ENCODE assay signal across 29 cellular contexts in the genomic region with DNA sequence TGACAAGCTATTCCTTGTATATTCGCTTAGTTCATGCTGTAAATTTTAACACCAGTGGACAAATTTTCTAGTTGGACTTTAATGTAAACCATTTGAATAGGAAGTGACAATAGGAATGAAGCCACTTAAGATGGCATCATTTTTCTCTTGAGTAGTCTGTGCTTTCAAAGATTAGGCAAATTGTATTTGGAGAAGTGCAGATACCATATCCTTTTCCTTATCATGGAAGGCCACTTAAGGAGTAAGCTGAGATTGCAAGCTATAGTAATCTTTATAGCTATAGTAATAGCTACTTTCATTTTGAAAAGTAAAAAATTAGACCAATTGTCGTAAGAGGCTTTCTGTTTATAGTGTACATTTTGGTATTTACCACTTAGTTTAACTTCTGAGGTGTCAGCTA. TPM values are rescaled to one million over a fixed set of nuclear protein-coding genes. Genes with fewer than 3 reads are reported as not detected.
A peak's percentile ranks its signal among the peaks of the same experiment; 100 is the strongest.
DNase-seq lines count a peak whose midpoint lies in the region; ATAC-seq, FAIRE-seq and TF ChIP-seq lines count a peak whose summit lies in the region.
"Had no signal": no experiment of that assay in that cellular context is flagged by ENCODE, and none has a peak within 500 bp of the region (broad histone marks: within the 10 kb centered on the region; RNA-seq: fewer than 3 reads in every experiment).

No MANE protein-coding gene starts in this region.

- peak overlapping the region; percentile 55 for H3K4me2 ChIP-seq in Loucy (ENCODE audit: low read depth, low read length, poor library complexity, severe bottlenecking)
- H3K4me2 ChIP-seq in K562 (ENCODE audit: insufficient read depth, low read length), result no peak overlapping the region
- H3K4me2 ChIP-seq: A549 had no signal

- WGBS in K562 (ENCODE audit: insufficient coverage, low coverage, missing lambda C conversion rate), result 62% methylated on average over 2 of the region's 2 CpGs

- H3K4me1 ChIP-seq in Loucy (ENCODE audit: insufficient read depth, low read length, poor library complexity, severe bottlenecking), result peaks cover 50% of the 10 kb centered on the region
- H3K4me1 ChIP-seq in K562 (replicated peaks in 1 of 2; ENCODE audit: control insufficient read depth in 2 of 2, insufficient read depth in 2 of 2, low read length in 2 of 2), result peaks cover 4 to 5% of the 10 kb centered on the region in 2 experiments; a peak in 4 of 5 replicates

- no peaks in the 10 kb centered on the region for H3K9me2 ChIP-seq in Loucy (replicated peaks; ENCODE audit: low read depth, low read length)

- H3F3A ChIP-seq in Loucy (ENCODE audit: low read depth), result no peaks in the 10 kb centered on the region

- no peak for ATAC-seq in activated T-cell treated with anti-CD3 and anti-CD28 coated beads, Interleukin-2, amount 50 U/mL, for 72 hours (replicated peaks in 1 of 2)
- no peak for ATAC-seq in K562
- ATAC-seq in natural killer cell treated with Interleukin-12 subunit alpha and Interleukin-12 subunit beta and Interleukin-15 and Interleukin-18, amount 100 ng/mL, for 72 hours, result no peak
- ATAC-seq: A549; activated CD4-positive, CD25-positive, alpha-beta regulatory T cell treated with anti-CD3 and anti-CD28 coated beads, Interleukin-2, amount 50 U/mL, for 24 hours; naive thymus-derived CD8-positive, alpha-beta T cell had no signal

- H3K4me3 Mint-ChIP-seq in activated T-cell treated with anti-CD3 and anti-CD28 coated beads, Interleukin-2, amount 50 U/mL, for 24 hours, result no peak overlapping the region
- H3K4me3 Mint-ChIP-seq in activated T-cell treated with anti-CD3 and anti-CD28 coated beads, Interleukin-2, amount 50 U/mL, for 72 hours, result no peak overlapping the region
- peak overlapping the region; percentile 32 for H3K4me3 Mint-ChIP-seq in natural killer cell treated with Interleukin-12 subunit alpha and Interleukin-12 subunit beta and Interleukin-15 and Interleukin-18, amount 100 ng/mL, for 72 hours
- H3K4me3 Mint-ChIP-seq: activated CD4-positive, alpha-beta memory T cell treated with anti-CD3 and anti-CD28 coated beads, Interleukin-2, amount 10 ng/mL, durations not matched to agents 7 days and 5 days; H9 had no signal

- FAIRE-seq in K562 (lab: Jason Lieb, UNC), result peak; percentile 15
- FAIRE-seq: A549 had no signal

- peaks cover 82% of the 10 kb centered on the region for H3K36me3 Mint-ChIP-seq in activated T-cell treated with anti-CD3 and anti-CD28 coated beads, Interleukin-2, amount 50 U/mL, for 24 hours (ENCODE audit: low read depth)
- H3K36me3 Mint-ChIP-seq in activated T-cell treated with anti-CD3 and anti-CD28 coated beads, Interleukin-2, amount 50 U/mL, for 72 hours (ENCODE audit: insufficient read depth in 2 of 2), result peaks cover 0 to 14% of the 10 kb centered on the region in 2 donors
- peaks cover 13% of the 10 kb centered on the region for H3K36me3 Mint-ChIP-seq in natural killer cell treated with Interleukin-12 subunit alpha and Interleukin-12 subunit beta and Interleukin-15 and Interleukin-18, amount 100 ng/mL, for 72 hours

- BruUV-seq in K562 (replicated peaks; lab: Mats Ljungman, UMichigan), result no TSS peak

- no peak overlapping the region for H3K9ac ChIP-seq in Loucy (ENCODE audit: low read depth, low read length, poor library complexity, severe bottlenecking)
- H3K9ac ChIP-seq in K562 (ENCODE audit: insufficient read depth in 1 of 2, low read depth in 2 of 2, low read length in 2 of 2), result no peak overlapping the region

- DNase-seq in activated T-cell treated with anti-CD3 and anti-CD28 coated beads, Interleukin-2, amount 50 U/mL, for 24 hours, result no peak
- DNase-seq in activated T-cell treated with anti-CD3 and anti-CD28 coated beads, Interleukin-2, amount 50 U/mL, for 72 hours, result no peak
- DNase-seq in K562 (ENCODE audit: extremely low read depth in 1 of 4, low spot score in 3 of 4), result no peak
- no peak for DNase-seq in natural killer cell treated with Interleukin-12 subunit alpha and Interleukin-12 subunit beta and Interleukin-15 and Interleukin-18, amount 100 ng/mL, for 72 hours (ENCODE audit: low spot score)
- no peak for DNase-seq in G401 (ENCODE audit: low spot score)
- no peak for DNase-seq in medulla oblongata (ENCODE audit: extremely low spot score)
- no peak for DNase-seq in middle frontal gyrus (ENCODE audit: extremely low spot score, low spot score)
- DNase-seq: activated CD4-positive, alpha-beta memory T cell treated with anti-CD3 and anti-CD28 coated beads, Interleukin-2, amount 10 ng/mL, durations not matched to agents 7 days and 5 days; activated effector memory CD4-positive, alpha-beta T cell treated with Interleukin-2 at 50 U/mL for 16 hours; activated T-cell treated with anti-CD3 and anti-CD28 coated beads for 4 hours; AML-193; caudate nucleus; cortex of kidney; effector memory CD4-positive, alpha-beta T cell; H9; islet precursor cell; Karpas-422; left ventricle myocardium inferior; midbrain; naive thymus-derived CD8-positive, alpha-beta T cell; NCI-H1436 treated with DMSO at 0.1 percent for 48 hours; NCI-H446 treated with DMSO at 0.1 percent for 48 hours; NCI-H774; stimulated activated CD4-positive, alpha-beta T cell treated with anti-CD3 and anti-CD28 coated beads, Interleukin-4, amount 100 ng/mL, for 24 hours; T-helper 1 cell had no signal

- no peak for TF ChIP-seq CTCF in Loucy (conservative IDR thresholded peaks at IDR 0.05; ENCODE audit: low read length)
- no peak for TF ChIP-seq CTCF in K562 (IDR thresholded peaks at IDR 0.05 in 2 of 3, conservative IDR thresholded peaks at IDR 0.05 in 1 of 3; ENCODE audit: insufficient read depth in 2 of 3, low read depth in 1 of 3, low read length in 3 of 3)

- no peak for TF ChIP-seq POLR2A in K562 (conservative IDR thresholded peaks at IDR 0.05)

- H3K9me3 Mint-ChIP-seq in activated T-cell treated with anti-CD3 and anti-CD28 coated beads, Interleukin-2, amount 50 U/mL, for 24 hours, result no peaks in the 10 kb centered on the region
- H3K9me3 Mint-ChIP-seq in activated T-cell treated with anti-CD3 and anti-CD28 coated beads, Interleukin-2, amount 50 U/mL, for 72 hours, result no peaks in the 10 kb centered on the region
- H3K9me3 Mint-ChIP-seq in natural killer cell treated with Interleukin-12 subunit alpha and Interleukin-12 subunit beta and Interleukin-15 and Interleukin-18, amount 100 ng/mL, for 72 hours, result no peaks in the 10 kb centered on the region
- H3K9me3 Mint-ChIP-seq: activated CD4-positive, alpha-beta memory T cell treated with anti-CD3 and anti-CD28 coated beads, Interleukin-2, amount 10 ng/mL, durations not matched to agents 7 days and 5 days; H9; naive thymus-derived CD8-positive, alpha-beta T cell had no signal

- H3K4me1 Mint-ChIP-seq in activated T-cell treated with anti-CD3 and anti-CD28 coated beads, Interleukin-2, amount 50 U/mL, for 24 hours (ENCODE audit: low read depth), result peaks cover 71% of the 10 kb centered on the region
- peaks cover 65% of the 10 kb centered on the region for H3K4me1 Mint-ChIP-seq in activated T-cell treated with anti-CD3 and anti-CD28 coated beads, Interleukin-2, amount 50 U/mL, for 72 hours (ENCODE audit: low read depth)
- peaks cover 43 to 51% of the 10 kb centered on the region in 2 donors for H3K4me1 Mint-ChIP-seq in natural killer cell treated with Interleukin-12 subunit alpha and Interleukin-12 subunit beta and Interleukin-15 and Interleukin-18, amount 100 ng/mL, for 72 hours (ENCODE audit: low read depth in 2 of 2)

- H3K27me3 Mint-ChIP-seq in activated T-cell treated with anti-CD3 and anti-CD28 coated beads, Interleukin-2, amount 50 U/mL, for 24 hours, result no peaks in the 10 kb centered on the region
- H3K27me3 Mint-ChIP-seq in activated T-cell treated with anti-CD3 and anti-CD28 coated beads, Interleukin-2, amount 50 U/mL, for 72 hours (ENCODE audit: low read depth), result no peaks in the 10 kb centered on the region
- H3K27me3 Mint-ChIP-seq in natural killer cell treated with Interleukin-12 subunit alpha and Interleukin-12 subunit beta and Interleukin-15 and Interleukin-18, amount 100 ng/mL, for 72 hours, result no peaks in the 10 kb centered on the region
- H3K27me3 Mint-ChIP-seq: activated CD4-positive, alpha-beta memory T cell treated with anti-CD3 and anti-CD28 coated beads, Interleukin-2, amount 10 ng/mL, durations not matched to agents 7 days and 5 days; naive thymus-derived CD8-positive, alpha-beta T cell had no signal

- H3K9me3 ChIP-seq in Loucy (ENCODE audit: insufficient read depth, low read depth, low read length) (no peaks in the 10 kb centered on the region), K562 (replicated peaks; ENCODE audit: control insufficient read depth, insufficient read depth, low read depth, low read length) (no peaks in the 10 kb centered on the region)
- H3K9me3 ChIP-seq: A549, left ventricle myocardium inferior, tibial nerve had no signal

- H2AFZ ChIP-seq in Loucy (ENCODE audit: low read length) (no peak overlapping the region), K562 (ENCODE audit: low read depth, low read length) (no peak overlapping the region)

- H3K36me3 ChIP-seq in Loucy (ENCODE audit: insufficient read depth, low read length) (peaks cover 70% of the 10 kb centered on the region), K562 (ENCODE audit: control insufficient read depth, insufficient read depth, low read length) (peaks cover 82% of the 10 kb centered on the region)

- intact Hi-C loops in K562 (cut with micrococcal nuclease), result no loop called here

- H3K9me1 ChIP-seq in K562 (ENCODE audit: control insufficient read depth, insufficient read depth, low read length), result no peaks in the 10 kb centered on the region

- H3K27ac Mint-ChIP-seq in activated T-cell treated with anti-CD3 and anti-CD28 coated beads, Interleukin-2, amount 50 U/mL, for 24 hours, result peak overlapping the region; percentile 22
- no peak overlapping the region for H3K27ac Mint-ChIP-seq in activated T-cell treated with anti-CD3 and anti-CD28 coated beads, Interleukin-2, amount 50 U/mL, for 72 hours
- H3K27ac Mint-ChIP-seq in natural killer cell treated with Interleukin-12 subunit alpha and Interleukin-12 subunit beta and Interleukin-15 and Interleukin-18, amount 100 ng/mL, for 72 hours, result peak overlapping the region; percentile 28 to 36
- H3K27ac Mint-ChIP-seq: activated CD4-positive, alpha-beta memory T cell treated with anti-CD3 and anti-CD28 coated beads, Interleukin-2, amount 10 ng/mL, durations not matched to agents 7 days and 5 days; H9 had no signal

- no peak for TF ChIP-seq RAD21 in K562 (CRISPR knock-in tag; conservative IDR thresholded peaks at IDR 0.05 in 1 of 2, IDR thresholded peaks at IDR 0.05 in 1 of 2)

- H3K79me2 ChIP-seq in Loucy (ENCODE audit: insufficient read depth, low read length), result peaks cover 100% of the 10 kb centered on the region
- peaks cover 99% of the 10 kb centered on the region for H3K79me2 ChIP-seq in K562 (ENCODE audit: control insufficient read depth, insufficient read depth, low read length)

- in situ Hi-C loops in K562 (cut with MboI) (no loop called here), G401 (cut with HindIII; ENCODE audit: low sequenced_read_pairs) (no loop called here)

- H3K4me3 ChIP-seq in Loucy (ENCODE audit: low read length, poor library complexity, severe bottlenecking) (peak overlapping the region; percentile 37), K562 (no peak overlapping the region)
- H3K4me3 ChIP-seq: A549, left ventricle myocardium inferior, tibial nerve had no signal

- no peak overlapping the region for H3K27ac ChIP-seq in K562 (ENCODE audit: extremely low read depth, low read depth, low read length)
- H3K27ac ChIP-seq: A549, left ventricle myocardium inferior, tibial nerve had no signal

- peaks cover 96% of the 10 kb centered on the region for H4K20me1 ChIP-seq in Loucy (ENCODE audit: insufficient read depth, low read length, poor library complexity, severe bottlenecking)
- peaks cover 40% of the 10 kb centered on the region for H4K20me1 ChIP-seq in K562 (replicated peaks; ENCODE audit: control insufficient read depth, insufficient read depth, low read length)

- H3K27me3 ChIP-seq in Loucy (ENCODE audit: insufficient read depth, low read length, poor library complexity, severe bottlenecking) (no peaks in the 10 kb centered on the region), K562 (ENCODE audit: control insufficient read depth in 2 of 2, insufficient read depth in 2 of 2, low read length in 2 of 2) (no peaks in the 10 kb centered on the region)
- H3K27me3 ChIP-seq: tibial nerve had no signal

- CTCF ChIA-PET in K562 (lab: Yijun Ruan, JAX; ENCODE audit: low intra/inter-chr PET ratio), result no interaction called here

- no peak for TF ChIP-seq EP300 in K562 (IDR thresholded peaks at IDR 0.05; ENCODE audit: low read length)

- POLR2A ChIA-PET in K562 (lab: Yijun Ruan, JAX), result interaction anchor here (0.5 to 6.5 kb wide), 6 partner anchors 8 to 21 kb away, joined by 3 to 41 read pairs (median 9); partner anchors contain the start of gene CAPRIN1

RNA-seq across cellular contexts. Expression of gene CAPRIN1, which starts 12.8 kb away (rescaled TPM):
- total RNA-seq in activated T-cell treated with anti-CD3 and anti-CD28 coated beads, Interleukin-2, amount 50 U/mL, for 72 hours, result 100 to 1,000 TPM; 170 to 190 TPM
- 130 and 461 TPM in 2 replicates for total RNA-seq in K562 (2011; cell fraction: chromatin; rRNA removed; ENCODE audit: low replicate concordance)
- total RNA-seq in K562 (2011; cell fraction: nucleolus; rRNA removed), result 84.2 and 92.2 TPM in 2 replicates
- 188 and 293 TPM in 2 replicates for total RNA-seq in K562 (2011; cell fraction: nucleoplasm; rRNA removed)
- 216 and 244 TPM in 2 replicates for total RNA-seq in K562 (2014; rRNA removed)
- total RNA-seq in K562 (2014; rRNA removed; fragmentation: Illumina TruSeq; extraction: Trizol), result 226 and 247 TPM in 2 replicates
- total RNA-seq in K562 (2015; rRNA removed; fragmentation: Illumina TruSeq; extraction: Trizol), result 237 and 246 TPM in 2 replicates
- total RNA-seq in K562 (2021), result 252 and 263 TPM in 2 replicates
- 255 and 269 TPM in 2 replicates for polyA plus RNA-seq in K562 (2011; rRNA removed)
- polyA plus RNA-seq in K562 (2011; cell fraction: cytosol; rRNA removed), result 244 and 252 TPM in 2 replicates
- polyA plus RNA-seq in K562 (2011; cell fraction: nucleus; rRNA removed), result 170 and 222 TPM in 2 replicates
- polyA plus RNA-seq in K562 (2012), result 154 and 186 TPM in 2 replicates
- polyA plus RNA-seq in K562 (2014; fragmentation: Illumina TruSeq; extraction: Trizol), result 235 and 271 TPM in 2 replicates
- polyA plus RNA-seq in K562 (2014; fragmentation: Nextera tagmentation; extraction: Ambion mirVana), result 10 to 100 TPM; 49.6 to 51.8 TPM
- 181 and 188 TPM in 2 replicates for polyA plus RNA-seq in K562 (2014; rRNA removed)
- 519 and 530 TPM in 2 replicates for polyA minus RNA-seq in K562 (2011; rRNA and poly(A)+ RNA removed)
- polyA minus RNA-seq in K562 (2011; cell fraction: cytosol; rRNA and poly(A)+ RNA removed), result 168 and 225 TPM in 2 replicates
- polyA minus RNA-seq in K562 (2011; cell fraction: nucleus; rRNA and poly(A)+ RNA removed), result 89.8 and 158 TPM in 2 replicates
- 100 to 1,000 TPM; 228 to 234 TPM for total RNA-seq in natural killer cell treated with Interleukin-12 subunit alpha and Interleukin-12 subunit beta and Interleukin-15 and Interleukin-18, amount 100 ng/mL, for 72 hours
- total RNA-seq in G401 (2014; rRNA removed; shearing (Covaris generic)), result 145 and 188 TPM in 2 replicates

RNA-seq across cellular contexts. Expression of gene NAT10, which starts 41.1 kb away (rescaled TPM):
- 10 to 100 TPM; 64.4 to 77.0 TPM for total RNA-seq in activated T-cell treated with anti-CD3 and anti-CD28 coated beads, Interleukin-2, amount 50 U/mL, for 72 hours
- 165 and 174 TPM in 2 replicates for total RNA-seq in K562 (2011; cell fraction: chromatin; rRNA removed; ENCODE audit: low replicate concordance)
- 86.5 and 93.6 TPM in 2 replicates for total RNA-seq in K562 (2011; cell fraction: nucleolus; rRNA removed)
- total RNA-seq in K562 (2011; cell fraction: nucleoplasm; rRNA removed), result 106 and 112 TPM in 2 replicates
- total RNA-seq in K562 (2014; rRNA removed), result 59.5 and 68.0 TPM in 2 replicates
- 69.0 and 71.1 TPM in 2 replicates for total RNA-seq in K562 (2014; rRNA removed; fragmentation: Illumina TruSeq; extraction: Trizol)
- total RNA-seq in K562 (2015; rRNA removed; fragmentation: Illumina TruSeq; extraction: Trizol), result 91.3 and 92.9 TPM in 2 replicates
- 125 and 127 TPM in 2 replicates for total RNA-seq in K562 (2021)
- polyA plus RNA-seq in K562 (2011; rRNA removed), result 86.3 and 96.5 TPM in 2 replicates
- 79.8 and 93.3 TPM in 2 replicates for polyA plus RNA-seq in K562 (2011; cell fraction: cytosol; rRNA removed)
- 120 and 143 TPM in 2 replicates for polyA plus RNA-seq in K562 (2011; cell fraction: nucleus; rRNA removed)
- polyA plus RNA-seq in K562 (2012), result 54.7 and 77.0 TPM in 2 replicates
- 91.3 and 98.2 TPM in 2 replicates for polyA plus RNA-seq in K562 (2014; fragmentation: Illumina TruSeq; extraction: Trizol)
- 100 to 1,000 TPM in 1 of 2 experiments, 10 to 100 TPM in 1; 55.4 to 122 TPM for polyA plus RNA-seq in K562 (2014; fragmentation: Nextera tagmentation; extraction: Ambion mirVana)
- 62.4 and 73.4 TPM in 2 replicates for polyA plus RNA-seq in K562 (2014; rRNA removed)
- polyA minus RNA-seq in K562 (2011; rRNA and poly(A)+ RNA removed), result 131 and 145 TPM in 2 replicates
- 100 and 108 TPM in 2 replicates for polyA minus RNA-seq in K562 (2011; cell fraction: cytosol; rRNA and poly(A)+ RNA removed)
- 60.0 and 82.5 TPM in 2 replicates for polyA minus RNA-seq in K562 (2011; cell fraction: nucleus; rRNA and poly(A)+ RNA removed)
- total RNA-seq in natural killer cell treated with Interleukin-12 subunit alpha and Interleukin-12 subunit beta and Interleukin-15 and Interleukin-18, amount 100 ng/mL, for 72 hours, result 100 to 1,000 TPM in 1 of 2 donors, 10 to 100 TPM in 1; 93.6 to 135 TPM
- 83.1 and 87.9 TPM in 2 replicates for total RNA-seq in G401 (2014; rRNA removed; shearing (Covaris generic))
